In genomic region chr1:160726114-160726497, GRCh38 we compare ENCODE assay signal across 10 cellular contexts. TPM values are rescaled to one million over a fixed set of nuclear protein-coding genes. Genes with fewer than 3 reads are reported as not detected.
DNase-seq lines count a peak whose midpoint lies in the region; ATAC-seq and TF ChIP-seq lines count a peak whose summit lies in the region.
"Had no signal": no experiment of that assay in that cellular context is flagged by ENCODE, and none has a peak within 500 bp of the region (broad histone marks: within the 10 kb centered on the region; RNA-seq: fewer than 3 reads in every experiment).

No MANE protein-coding gene starts in this region.

- H3K36me3 ChIP-seq in HUES64 (ENCODE audit: insufficient read depth, low read length) (no peaks in the 10 kb centered on the region), colonic mucosa (no peaks in the 10 kb centered on the region)
- H3K36me3 ChIP-seq: tibial artery, WERI-Rb-1 had no signal

- no peaks in the 10 kb centered on the region for H3K27me3 Mint-ChIP-seq in activated CD4-positive, alpha-beta memory T cell treated with anti-CD3 and anti-CD28 coated beads, Interleukin-2, amount 10 ng/mL, durations not matched to agents 7 days and 5 days

- H3K27me3 ChIP-seq in HUES64 (ENCODE audit: insufficient read depth, low read length) (no peaks in the 10 kb centered on the region), colonic mucosa (no peaks in the 10 kb centered on the region)
- H3K27me3 ChIP-seq: tibial artery had no signal

- H3K4me1 ChIP-seq in HUES64 (ENCODE audit: insufficient read depth, low read length): peaks cover 31% of the 10 kb centered on the region
- peaks cover 3% of the 10 kb centered on the region for H3K4me1 ChIP-seq in colonic mucosa

- peaks cover 5% of the 10 kb centered on the region; the same call in 1 of the 2 replicates for H3K9me3 ChIP-seq in HUES64 (ENCODE audit: insufficient read depth, low read depth, low read length)
- no peaks in the 10 kb centered on the region for H3K9me3 ChIP-seq in colonic mucosa
- H3K9me3 ChIP-seq: tibial artery had no signal

- TF ChIP-seq CTCF in colonic mucosa (IDR thresholded peaks at IDR 0.05): no peak

- H3K4me1 Mint-ChIP-seq in activated CD4-positive, alpha-beta memory T cell treated with anti-CD3 and anti-CD28 coated beads, Interleukin-2, amount 10 ng/mL, durations not matched to agents 7 days and 5 days: peaks cover 26% of the 10 kb centered on the region

- H3K36me3 Mint-ChIP-seq in activated CD4-positive, alpha-beta memory T cell treated with anti-CD3 and anti-CD28 coated beads, Interleukin-2, amount 10 ng/mL, durations not matched to agents 7 days and 5 days (ENCODE audit: low read depth): no peaks in the 10 kb centered on the region

- no peak overlapping the region for H3K4me3 ChIP-seq in HUES64 (ENCODE audit: low read length)
- H3K4me3 ChIP-seq in colonic mucosa: no peak overlapping the region
- H3K4me3 ChIP-seq: tibial artery had no signal

- H3K9ac ChIP-seq in HUES64 (ENCODE audit: low read depth, low read length) (peak overlapping the region; percentile 37), colonic mucosa (ENCODE audit: low read depth in 2 of 2, low read length in 2 of 2) (peak overlapping the region in 1 of 2 donors; percentile 70)

- H3K9me3 Mint-ChIP-seq in activated CD4-positive, alpha-beta memory T cell treated with anti-CD3 and anti-CD28 coated beads, Interleukin-2, amount 10 ng/mL, durations not matched to agents 7 days and 5 days: no peaks in the 10 kb centered on the region

- DNase-seq in A172 (ENCODE audit: low spot score): peak; percentile 47
- DNase-seq in colonic mucosa: no peak
- DNase-seq in activated CD4-positive, alpha-beta memory T cell treated with anti-CD3 and anti-CD28 coated beads, Interleukin-2, amount 10 ng/mL, durations not matched to agents 7 days and 5 days: no peak
- DNase-seq in central memory CD4-positive, alpha-beta T cell: no peak
- no peak for DNase-seq in stimulated activated CD4-positive, alpha-beta T cell treated with anti-CD3 and anti-CD28 coated beads, Interleukin-1b, Interleukin-23, amount 100 ng/mL, for 48 hours

- H3K27ac ChIP-seq in HUES64 (ENCODE audit: low read depth, low read length) (peak overlapping the region; percentile 38; the same call in 1 of the 2 replicates), colonic mucosa (peak overlapping the region; percentile 39)
- H3K27ac ChIP-seq: tibial artery, WERI-Rb-1 had no signal

- intact Hi-C loops in colonic mucosa (cut with DNase I): loop anchor here (2.0 kb wide), 1 partner anchor 105 kb away; no protein-coding TSS in a partner anchor

- 46% methylated on average over 3 of the region's 3 CpGs for WGBS in HUES64

- POLR2A ChIA-PET in activated CD4-positive, alpha-beta memory T cell treated with anti-CD3 and anti-CD28 coated beads, Interleukin-2, amount 10 ng/mL, durations not matched to agents 7 days and 5 days (lab: Charles Lee): interaction anchor here (2.0 to 5.7 kb wide), 2 partner anchors 18 to 42 kb away, joined by 7 to 56 read pairs; no protein-coding TSS in a partner anchor

- CTCF ChIA-PET in activated CD4-positive, alpha-beta memory T cell treated with anti-CD3 and anti-CD28 coated beads, Interleukin-2, amount 10 ng/mL, durations not matched to agents 7 days and 5 days (lab: Charles Lee): interaction anchor here (1.1 to 7.4 kb wide), 14 partner anchors 13 to 227 kb away, joined by 3 to 179 read pairs (median 26); partner anchors contain the start of genes CD48, ITLN2 and SLAMF7

- no peak overlapping the region for H3K4me3 Mint-ChIP-seq in activated CD4-positive, alpha-beta memory T cell treated with anti-CD3 and anti-CD28 coated beads, Interleukin-2, amount 10 ng/mL, durations not matched to agents 7 days and 5 days

- ATAC-seq in GM19455 (IDR thresholded peaks at IDR 0.05; ENCODE audit: unreplicated experiment) (peak; percentile 23), HG03354 (IDR thresholded peaks at IDR 0.05; ENCODE audit: poor library complexity, severe bottlenecking, unreplicated experiment) (no peak)

- no peak overlapping the region for H3K27ac Mint-ChIP-seq in activated CD4-positive, alpha-beta memory T cell treated with anti-CD3 and anti-CD28 coated beads, Interleukin-2, amount 10 ng/mL, durations not matched to agents 7 days and 5 days

RNA-seq across cellular contexts. Expression of gene SLAMF7, which starts 12.9 kb away (rescaled TPM):
- 0.29 and 0.57 TPM in 2 replicates for total RNA-seq in A172 (2014; rRNA removed; shearing (Covaris generic))
- not detected for polyA plus RNA-seq in HUES64 (2013, experiment 1 of 2)
- polyA plus RNA-seq in HUES64 (2013, experiment 2 of 2): not detected
- 1 to 10 TPM; 4.9 to 7.0 TPM for total RNA-seq in colonic mucosa
- total RNA-seq in activated CD4-positive, alpha-beta memory T cell treated with anti-CD3 and anti-CD28 coated beads, Interleukin-2, amount 10 ng/mL, durations not matched to agents 7 days and 5 days: 10 to 100 TPM; 13.7 to 15.3 TPM

RNA-seq across cellular contexts. Expression of gene CD48, which starts 14.5 kb away (rescaled TPM):
- not detected in 2 replicates for total RNA-seq in A172 (2014; rRNA removed; shearing (Covaris generic))
- polyA plus RNA-seq in HUES64 (2013, experiment 1 of 2): 0.70 TPM
- 0.57 TPM for polyA plus RNA-seq in HUES64 (2013, experiment 2 of 2)
- 1 to 10 TPM; 4.9 to 9.2 TPM for total RNA-seq in colonic mucosa
- 100 to 1,000 TPM; 403 to 404 TPM for total RNA-seq in activated CD4-positive, alpha-beta memory T cell treated with anti-CD3 and anti-CD28 coated beads, Interleukin-2, amount 10 ng/mL, durations not matched to agents 7 days and 5 days

Comparison
In these comparisons a context has a peak if more than half of its experiments do, and no peak if none do; other contexts are left out.
1. RNA of gene CD48, which starts 14.5 kb away (total RNA-seq): 403 to 404 TPM in activated CD4-positive, alpha-beta memory T cell treated with anti-CD3 and anti-CD28 coated beads, Interleukin-2, amount 10 ng/mL, durations not matched to agents 7 days and 5 days; 4.9 to 9.2 TPM in colonic mucosa and not detected in A172; every median in the first group is over 10 times any median in the second.